Comparison of ENCODE assay signal across 26 cellular contexts in genomic region chr15:85889956-85890619, GRCh38.
"Had no signal": no experiment of that assay in that cellular context is flagged by ENCODE, and none has a peak within 500 bp of the region (broad histone marks: within the 10 kb centered on the region; RNA-seq: fewer than 3 reads in every experiment).

No MANE protein-coding gene starts in this region.

- H3K27ac Mint-ChIP-seq: activated CD4-positive, alpha-beta memory T cell treated with anti-CD3 and anti-CD28 coated beads, Interleukin-2, amount 10 ng/mL, durations not matched to agents 7 days and 5 days; activated CD4-positive, alpha-beta T cell treated with anti-CD3 and anti-CD28 coated beads, Interleukin-2, amount 10 ng/mL, durations not matched to agents 24 days and 14 days; activated naive CD4-positive, alpha-beta T cell treated with anti-CD3 and anti-CD28 coated beads, Interleukin-2, amount 50 U/mL, for 24 hours; naive thymus-derived CD4-positive, alpha-beta T cell; neural progenitor cell had no signal

- H3K4me3 Mint-ChIP-seq: activated CD4-positive, alpha-beta memory T cell treated with anti-CD3 and anti-CD28 coated beads, Interleukin-2, amount 10 ng/mL, durations not matched to agents 7 days and 5 days; activated CD4-positive, alpha-beta T cell treated with anti-CD3 and anti-CD28 coated beads, Interleukin-2, amount 10 ng/mL, durations not matched to agents 24 days and 14 days; activated naive CD4-positive, alpha-beta T cell treated with anti-CD3 and anti-CD28 coated beads, Interleukin-2, amount 50 U/mL, for 24 hours; naive thymus-derived CD4-positive, alpha-beta T cell; neural progenitor cell had no signal

- H3K4me3 ChIP-seq: body of pancreas, left lung, lung, neural progenitor cell, right lobe of liver, testis, vagina had no signal

- ATAC-seq: activated CD4-positive, CD25-positive, alpha-beta regulatory T cell treated with anti-CD3 and anti-CD28 coated beads, Interleukin-2, amount 50 U/mL, for 24 hours; body of pancreas; esophagus mucosa; left lung; naive thymus-derived CD4-positive, alpha-beta T cell; right lobe of liver had no signal

- H3K27me3 ChIP-seq: neural progenitor cell, right lobe of liver, testis, vagina had no signal

- H3K9ac ChIP-seq: neural progenitor cell had no signal

- H2AFZ ChIP-seq: neural progenitor cell had no signal

- DNase-seq: activated CD4-positive, alpha-beta memory T cell treated with anti-CD3 and anti-CD28 coated beads, Interleukin-2, amount 10 ng/mL, durations not matched to agents 7 days and 5 days; activated CD4-positive, alpha-beta T cell treated with anti-CD3 and anti-CD28 coated beads, Interleukin-2, amount 10 ng/mL, durations not matched to agents 24 days and 14 days; activated gamma-delta T cell; anterior cingulate cortex; body of pancreas; effector memory CD4-positive, alpha-beta T cell; hippocampal formation; kidney glomerular epithelial cell; left lung; naive thymus-derived CD4-positive, alpha-beta T cell; posterior cingulate gyrus; right lobe of liver; small intestine; stimulated activated CD4-positive, alpha-beta T cell treated with anti-CD3 and anti-CD28 coated beads, Interleukin-2, amount 100 ng/mL, for 24 hours; stimulated activated naive CD4-positive, alpha-beta T cell; testis; trophoblast cell had no signal

- H3K4me1 ChIP-seq: body of pancreas, left lung, neural progenitor cell, right lobe of liver, testis, vagina had no signal

- H3K9me3 Mint-ChIP-seq: activated CD4-positive, alpha-beta memory T cell treated with anti-CD3 and anti-CD28 coated beads, Interleukin-2, amount 10 ng/mL, durations not matched to agents 7 days and 5 days; activated CD4-positive, alpha-beta T cell treated with anti-CD3 and anti-CD28 coated beads, Interleukin-2, amount 10 ng/mL, durations not matched to agents 24 days and 14 days; activated naive CD4-positive, alpha-beta T cell treated with anti-CD3 and anti-CD28 coated beads, Interleukin-2, amount 50 U/mL, for 24 hours; naive thymus-derived CD4-positive, alpha-beta T cell; neural progenitor cell had no signal

- H3K4me1 Mint-ChIP-seq: activated CD4-positive, alpha-beta memory T cell treated with anti-CD3 and anti-CD28 coated beads, Interleukin-2, amount 10 ng/mL, durations not matched to agents 7 days and 5 days; activated CD4-positive, alpha-beta T cell treated with anti-CD3 and anti-CD28 coated beads, Interleukin-2, amount 10 ng/mL, durations not matched to agents 24 days and 14 days; activated naive CD4-positive, alpha-beta T cell treated with anti-CD3 and anti-CD28 coated beads, Interleukin-2, amount 50 U/mL, for 24 hours had no signal

- H3K36me3 ChIP-seq: left lung, neural progenitor cell, right lobe of liver, vagina had no signal

- H3K9me3 ChIP-seq: body of pancreas, left lung, right lobe of liver, testis, vagina had no signal

- FAIRE-seq: colon, endothelial cell of umbilical vein, frontal cortex, small intestine had no signal

- H3K27ac ChIP-seq: body of pancreas, left lung, neural progenitor cell, right lobe of liver, testis, vagina had no signal

- H3K36me3 Mint-ChIP-seq: activated naive CD4-positive, alpha-beta T cell treated with anti-CD3 and anti-CD28 coated beads, Interleukin-2, amount 50 U/mL, for 24 hours; naive thymus-derived CD4-positive, alpha-beta T cell; neural progenitor cell had no signal

- H3K4me2 ChIP-seq: neural progenitor cell had no signal
